In the genomic region with DNA sequence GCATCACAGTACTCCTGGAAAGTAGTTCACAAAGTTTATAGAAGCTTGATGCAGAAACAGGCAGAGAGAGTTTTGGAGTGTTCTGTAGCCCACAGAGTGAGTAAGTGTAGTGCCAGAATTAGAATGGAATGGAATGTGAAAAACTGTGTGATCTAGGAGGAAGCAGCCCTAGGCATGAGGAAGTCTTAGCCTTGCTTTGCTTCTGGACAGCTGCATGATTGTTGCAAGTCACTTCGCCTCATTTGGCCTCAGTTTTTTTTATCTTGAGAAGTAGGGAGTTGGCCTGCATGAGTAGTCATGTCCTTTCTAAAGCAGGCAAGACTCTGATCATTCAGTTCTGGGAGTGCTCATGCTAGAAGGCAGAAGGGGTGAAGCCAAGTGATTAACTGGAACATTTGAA, we compare ENCODE assay signal across 11 cellular contexts. TPM values are rescaled to one million over a fixed set of nuclear protein-coding genes. Genes with fewer than 3 reads are reported as not detected.
A peak's percentile ranks its signal among the peaks of the same experiment; 100 is the strongest.
DNase-seq lines count a peak whose midpoint lies in the region; ATAC-seq and TF ChIP-seq lines count a peak whose summit lies in the region.
"Had no signal": no experiment of that assay in that cellular context is flagged by ENCODE, and none has a peak within 500 bp of the region (broad histone marks: within the 10 kb centered on the region; RNA-seq: fewer than 3 reads in every experiment).

No MANE protein-coding gene starts in this region.

- DNase-seq in HCEC 1CT (peak; percentile 94), SKM-1 (lab: John Stamatoyannopoulos, UW; ENCODE audit: unreplicated experiment) (peak; percentile 63), left ventricle myocardium inferior (no peak), testis (peak; percentile 38), left colon (no peak), cerebellar cortex (ENCODE audit: low spot score) (no peak)
- DNase-seq: NCI-H1092 treated with DMSO at 0.1 percent for 48 hours had no signal

- WGBS in testis, 2 donors: 18 to 20% methylated on average over 1 of the region's 1 CpG

- ATAC-seq in left colon (no peak), GM21381 (IDR thresholded peaks at IDR 0.05; ENCODE audit: unreplicated experiment) (no peak), GM21717 (IDR thresholded peaks at IDR 0.05; ENCODE audit: unreplicated experiment) (no peak)

- no peak for TF ChIP-seq POLR2A in testis (IDR thresholded peaks at IDR 0.05)

- H3K27me3 ChIP-seq in left ventricle myocardium inferior (ENCODE audit: low read depth) (no peaks in the 10 kb centered on the region), testis (no peaks in the 10 kb centered on the region)

- H3K27ac ChIP-seq in left ventricle myocardium inferior (replicated peaks) (peak overlapping the region; percentile 47), testis (peak overlapping the region in 1 of 2 donors; percentile 18)

- no peaks in the 10 kb centered on the region for H3K36me3 ChIP-seq in left ventricle myocardium inferior
- H3K36me3 ChIP-seq in testis (ENCODE audit: low read depth, missing control alignments): no peaks in the 10 kb centered on the region

- H3K4me1 ChIP-seq in left ventricle myocardium inferior (peaks cover 16% of the 10 kb centered on the region), testis (no peaks in the 10 kb centered on the region)

- H3K4me3 ChIP-seq in left ventricle myocardium inferior (no peak overlapping the region), testis (no peak overlapping the region)

- TF ChIP-seq CTCF in left ventricle myocardium inferior (IDR thresholded peaks at IDR 0.05; ENCODE audit: borderline replicate concordance) (no peak), testis (IDR thresholded peaks at IDR 0.05) (no peak)

- intact Hi-C loops in left ventricle myocardium inferior (cut with micrococcal nuclease) (no loop called here), testis (cut with DNase I; ENCODE audit: low total_unique reads) (no loop called here), left colon (cut with DNase I, micrococcal nuclease) (no loop called here)

- H3K9me3 ChIP-seq in left ventricle myocardium inferior (replicated peaks) (no peaks in the 10 kb centered on the region), testis (no peaks in the 10 kb centered on the region)

RNA-seq across cellular contexts. Expression of gene SERPINB12, which starts 10.9 kb away (rescaled TPM):
- total RNA-seq in left ventricle myocardium inferior (not detected), testis (under 1 TPM; 0.56 to 0.94 TPM), left colon (not detected)
- polyA plus RNA-seq in testis (ENCODE audit: insufficient read depth, low read depth, low replicate concordance): 1.1 TPM
- total RNA-seq: T-helper 2 cell treated with Interferon-gamma antibody and Interleukin-4, amounts not matched to agents 100 ng/mL and 5 ng/mL, for 36 hours; urinary bladder had no signal
- polyA plus RNA-seq: urinary bladder had no signal

RNA-seq across cellular contexts. Expression of gene SERPINB13, which starts 34.0 kb away (rescaled TPM):
- not detected for total RNA-seq in left ventricle myocardium inferior
- not detected for total RNA-seq in testis
- not detected for polyA plus RNA-seq in testis (ENCODE audit: insufficient read depth, low read depth, low replicate concordance)
- not detected for total RNA-seq in left colon
- total RNA-seq: T-helper 2 cell treated with Interferon-gamma antibody and Interleukin-4, amounts not matched to agents 100 ng/mL and 5 ng/mL, for 36 hours had no signal
- polyA plus RNA-seq: urinary bladder had no signal

Comparison
In these comparisons a context has a peak if more than half of its experiments do, and no peak if none do; other contexts are left out.
1. DNase-seq: peak in HCEC 1CT (single experiment), SKM-1 (single experiment) and testis (single experiment); none in left ventricle myocardium inferior (single experiment), left colon (0 of 2) and cerebellar cortex (single experiment).